14 cellular contexts compared by ENCODE assay signal in the genomic region with DNA sequence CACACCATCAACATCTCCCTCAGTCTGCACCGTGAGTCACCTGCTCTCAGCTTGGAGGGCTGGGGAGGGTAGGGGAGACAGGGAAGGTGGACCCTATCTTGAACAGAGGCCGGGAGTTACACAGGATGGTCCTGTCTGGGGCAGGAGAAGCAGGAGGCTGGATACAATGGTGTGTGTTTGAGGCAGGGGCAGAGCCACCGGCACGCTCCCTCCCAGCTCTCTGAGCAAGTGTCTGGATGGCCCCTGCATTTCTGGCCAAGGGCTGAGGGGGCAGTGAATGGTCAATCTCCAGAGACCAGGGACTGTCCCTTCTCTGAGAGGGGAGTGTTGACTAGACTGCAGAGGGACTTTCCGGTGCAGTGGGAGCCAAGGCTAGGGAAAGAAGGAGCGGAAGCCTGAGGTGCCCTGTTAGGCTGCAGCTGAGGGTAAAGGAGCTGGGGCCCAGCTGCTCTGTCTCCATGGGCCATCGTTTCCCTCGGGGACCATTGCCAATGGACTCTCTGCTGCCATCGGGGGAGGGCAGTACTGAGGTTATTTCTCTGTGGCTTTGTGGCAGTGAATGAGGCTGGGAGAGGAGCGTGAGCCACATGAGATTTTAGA. TPM values are rescaled to one million over a fixed set of nuclear protein-coding genes. Genes with fewer than 3 reads are reported as not detected.
DNase-seq lines count a peak whose midpoint lies in the region; ATAC-seq and TF ChIP-seq lines count a peak whose summit lies in the region.
"Had no signal": no experiment of that assay in that cellular context is flagged by ENCODE, and none has a peak within 500 bp of the region (broad histone marks: within the 10 kb centered on the region; RNA-seq: fewer than 3 reads in every experiment).

No MANE protein-coding gene starts in this region.

- H3K79me2 ChIP-seq in osteoblast (ENCODE audit: insufficient read depth, low read length) (peaks cover 90% of the 10 kb centered on the region), OCI-LY7 (ENCODE audit: insufficient read depth, low read depth, low read length) (no peaks in the 10 kb centered on the region)

- H3K9me3 ChIP-seq in osteoblast (ENCODE audit: low read depth, low read length) (no peaks in the 10 kb centered on the region), vagina (no peaks in the 10 kb centered on the region), OCI-LY7 (ENCODE audit: low read length) (no peaks in the 10 kb centered on the region)

- no peak overlapping the region for H3K4me3 Mint-ChIP-seq in stimulated activated naive CD8-positive, alpha-beta T cell treated with anti-CD3 and anti-CD28 coated beads, Interleukin-15, Interleukin-2, amounts not matched to agents 100 ng/mL and 50 ng/mL, for 24 hours
- H3K4me3 Mint-ChIP-seq: naive B cell had no signal

- H4K20me1 ChIP-seq in osteoblast (ENCODE audit: insufficient read depth, low read length) (peaks cover 78% of the 10 kb centered on the region), OCI-LY7 (ENCODE audit: insufficient read depth, low read length) (no peaks in the 10 kb centered on the region)

- DNase-seq in stimulated activated naive CD8-positive, alpha-beta T cell treated with anti-CD3 and anti-CD28 coated beads, Interleukin-15, Interleukin-2, amounts not matched to agents 100 U/mL and 50 U/mL, for 24 hours, result no peak
- DNase-seq in fibroblast of mammary gland (ENCODE audit: low read depth), result no peak
- DNase-seq in osteoblast (ENCODE audit: insufficient read length, low spot score, missing footprints), result peak; percentile 65
- DNase-seq in vagina (ENCODE audit: extremely low spot score in 2 of 2), result no peak
- DNase-seq in OCI-LY7 (ENCODE audit: low spot score), result no peak
- DNase-seq in GOT3 (lab: John Stamatoyannopoulos, UW), result no peak
- DNase-seq: activated CD8-positive, alpha-beta memory T cell treated with anti-CD3 and anti-CD28 coated beads, Interleukin-2, amount 50 U/mL, for 48 hours; DMS 273 treated with DMSO at 0.1 percent for 48 hours; naive B cell; NCI-H1048; NCI-H2227 treated with DMSO at 0.1 percent for 48 hours; SW 1271 had no signal

- no peaks in the 10 kb centered on the region for H3K27me3 ChIP-seq in osteoblast (ENCODE audit: insufficient read depth, low read length)
- no peaks in the 10 kb centered on the region for H3K27me3 ChIP-seq in vagina

- H3K27me3 Mint-ChIP-seq in stimulated activated naive CD8-positive, alpha-beta T cell treated with anti-CD3 and anti-CD28 coated beads, Interleukin-15, Interleukin-2, amounts not matched to agents 100 ng/mL and 50 ng/mL, for 24 hours, result no peaks in the 10 kb centered on the region
- H3K27me3 Mint-ChIP-seq: naive B cell had no signal

- TF ChIP-seq CTCF in fibroblast of mammary gland (conservative IDR thresholded peaks at IDR 0.05; ENCODE audit: control insufficient read depth, insufficient read depth, low read depth, low read length) (peak; percentile 7), osteoblast (IDR thresholded peaks at IDR 0.05; ENCODE audit: extremely low read depth, low read depth, low read length) (no peak), vagina (IDR thresholded peaks at IDR 0.05) (no peak), OCI-LY7 (conservative IDR thresholded peaks at IDR 0.05; ENCODE audit: low read length) (no peak)

- H3K4me3 ChIP-seq in fibroblast of mammary gland (ENCODE audit: control insufficient read depth, low read depth, low read length) (no peak overlapping the region), osteoblast (ENCODE audit: insufficient read depth, low read length) (no peak overlapping the region), vagina (no peak overlapping the region), OCI-LY7 (ENCODE audit: low read depth, low read length, poor library complexity, severe bottlenecking) (no peak overlapping the region)

- no TSS peak for BruUV-seq in OCI-LY7 (replicated peaks; lab: Mats Ljungman, UMichigan)

- peak overlapping the region; percentile 12 for H3K27ac Mint-ChIP-seq in stimulated activated naive CD8-positive, alpha-beta T cell treated with anti-CD3 and anti-CD28 coated beads, Interleukin-15, Interleukin-2, amounts not matched to agents 100 ng/mL and 50 ng/mL, for 24 hours

- CTCF ChIA-PET in OCI-LY7 (lab: Charles Lee; ENCODE audit: unreplicated experiment), result interaction anchor here (0.5 kb wide), 1 partner anchor 33 kb away, joined by 10 read pairs; no protein-coding TSS in a partner anchor

- intact Hi-C loops in vagina (cut with DNase I), result no loop called here
- intact Hi-C loops in OCI-LY7 (cut with micrococcal nuclease; ENCODE audit: unreplicated experiment), result no loop called here

- ATAC-seq in stimulated activated naive CD8-positive, alpha-beta T cell treated with anti-CD3 and anti-CD28 coated beads, Interleukin-15, Interleukin-2, amounts not matched to agents 100 U/mL and 50 U/mL, for 24 hours, result no peak
- no peak for ATAC-seq in GM19324 (IDR thresholded peaks at IDR 0.05; ENCODE audit: low FRiP score, unreplicated experiment)

- H3K4me2 ChIP-seq in osteoblast (ENCODE audit: insufficient read depth, low read length), result no peak overlapping the region
- H3K4me2 ChIP-seq in OCI-LY7 (ENCODE audit: low read length), result no peak overlapping the region

- no peaks in the 10 kb centered on the region for H3K4me1 Mint-ChIP-seq in stimulated activated naive CD8-positive, alpha-beta T cell treated with anti-CD3 and anti-CD28 coated beads, Interleukin-15, Interleukin-2, amounts not matched to agents 100 ng/mL and 50 ng/mL, for 24 hours (ENCODE audit: low read depth)
- H3K4me1 Mint-ChIP-seq: naive B cell had no signal

- POLR2A ChIA-PET in OCI-LY7 (lab: Charles Lee), result no interaction called here

- H3K27ac ChIP-seq in osteoblast (ENCODE audit: low read depth, low read length) (peak overlapping the region; percentile 85), vagina (peak overlapping the region; percentile 92), OCI-LY7 (ENCODE audit: low read depth, low read length, poor library complexity, severe bottlenecking) (no peak overlapping the region)

- no peaks in the 10 kb centered on the region for H3K36me3 Mint-ChIP-seq in stimulated activated naive CD8-positive, alpha-beta T cell treated with anti-CD3 and anti-CD28 coated beads, Interleukin-15, Interleukin-2, amounts not matched to agents 100 ng/mL and 50 ng/mL, for 24 hours (ENCODE audit: low read depth)
- H3K36me3 Mint-ChIP-seq: naive B cell had no signal

- no peak for TF ChIP-seq POLR2A in vagina (IDR thresholded peaks at IDR 0.05)

- peaks cover 69% of the 10 kb centered on the region for H3K4me1 ChIP-seq in osteoblast (ENCODE audit: insufficient read depth, low read length)
- peaks cover 93% of the 10 kb centered on the region for H3K4me1 ChIP-seq in vagina
- no peaks in the 10 kb centered on the region for H3K4me1 ChIP-seq in OCI-LY7 (ENCODE audit: insufficient read depth, low read length, poor library complexity, severe bottlenecking)

- H3K36me3 ChIP-seq in osteoblast (ENCODE audit: insufficient read depth, low read length), result peaks cover 90% of the 10 kb centered on the region
- peaks cover 0 to 58% of the 10 kb centered on the region in 2 donors for H3K36me3 ChIP-seq in vagina
- no peaks in the 10 kb centered on the region for H3K36me3 ChIP-seq in OCI-LY7 (ENCODE audit: insufficient read depth, low read length)

- H2AFZ ChIP-seq in osteoblast (ENCODE audit: low read length) (no peak overlapping the region), OCI-LY7 (ENCODE audit: low read length) (no peak overlapping the region)

- H3K9me3 Mint-ChIP-seq in stimulated activated naive CD8-positive, alpha-beta T cell treated with anti-CD3 and anti-CD28 coated beads, Interleukin-15, Interleukin-2, amounts not matched to agents 100 ng/mL and 50 ng/mL, for 24 hours, result no peaks in the 10 kb centered on the region
- H3K9me3 Mint-ChIP-seq: naive B cell had no signal

- H3K9me2 ChIP-seq in OCI-LY7 (ENCODE audit: insufficient read depth, low read length), result no peaks in the 10 kb centered on the region

RNA-seq across cellular contexts. Expression of a gene that starts 1.9 kb away (rescaled TPM):
- total RNA-seq in osteoblast, result not detected in 2 replicates
- not detected for total RNA-seq in vagina
- not detected in 2 replicates for total RNA-seq in OCI-LY7 (2014; rRNA removed; shearing (Covaris generic))
- total RNA-seq in OCI-LY7 (2022), result not detected in 2 replicates

RNA-seq across cellular contexts. Expression of a gene that starts 17.3 kb away (rescaled TPM):
- total RNA-seq in osteoblast (744 and 789 TPM in 2 replicates), vagina (477 TPM), OCI-LY7 (2022) (2.3 and 4.4 TPM in 2 replicates)
- total RNA-seq in OCI-LY7 (2014; rRNA removed; shearing (Covaris generic)), result 1.1 and 2.2 TPM in 2 replicates

RNA-seq across cellular contexts. Expression of a gene that starts 34.4 kb away (rescaled TPM):
- total RNA-seq in osteoblast (149 and 167 TPM in 2 replicates), vagina (146 TPM), OCI-LY7 (2022) (118 and 128 TPM in 2 replicates)
- total RNA-seq in OCI-LY7 (2014; rRNA removed; shearing (Covaris generic)), result 72.3 and 73.6 TPM in 2 replicates

RNA-seq across cellular contexts. Expression of a gene that starts 56.6 kb away (rescaled TPM):
- total RNA-seq in osteoblast (53.6 and 70.9 TPM in 2 replicates), vagina (34.4 TPM), OCI-LY7 (2022) (4.7 and 6.8 TPM in 2 replicates)
- 8.5 and 9.6 TPM in 2 replicates for total RNA-seq in OCI-LY7 (2014; rRNA removed; shearing (Covaris generic))

Comparison
In these comparisons a context has a peak if more than half of its experiments do, and no peak if none do; other contexts are left out.
1. RNA of a gene that starts 17.3 kb away (total RNA-seq): 744 to 789 TPM in osteoblast and 477 TPM in vagina (single experiment); 1.1 to 4.4 TPM in OCI-LY7; every median in the first group is over 10 times any median in the second.